10 cellular contexts compared by ENCODE assay signal in the genomic region with DNA sequence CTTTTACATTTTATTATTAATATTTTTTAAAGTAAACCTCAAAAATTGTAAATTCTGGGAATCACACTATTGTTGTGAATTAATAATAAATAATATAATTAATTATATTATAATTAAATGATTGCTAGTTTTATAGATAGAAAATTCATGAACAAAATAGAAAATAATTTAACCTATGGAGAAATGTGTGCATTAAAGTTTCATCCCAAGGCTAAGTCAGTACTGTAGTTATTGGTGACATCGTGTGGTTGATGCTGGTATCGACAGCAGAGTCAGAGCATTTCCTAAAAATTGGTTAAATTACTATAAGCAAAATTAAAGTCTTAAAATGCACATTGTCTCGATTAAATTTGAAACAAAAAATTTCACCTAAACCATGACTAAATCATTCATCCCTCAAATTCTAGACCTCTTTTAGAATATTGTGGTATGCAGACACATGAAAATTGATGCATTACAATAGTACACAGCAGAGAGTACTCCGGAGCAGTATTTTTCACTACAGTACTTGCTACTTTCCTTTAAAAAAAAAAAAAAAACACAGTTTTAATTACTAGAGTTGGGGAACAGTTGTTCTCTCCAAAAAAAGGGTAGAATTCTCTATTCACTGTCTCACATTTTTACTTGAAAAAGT.
DNase-seq lines count a peak whose midpoint lies in the region; ATAC-seq and TF ChIP-seq lines count a peak whose summit lies in the region.
"Had no signal": no experiment of that assay in that cellular context is flagged by ENCODE, and none has a peak within 500 bp of the region (broad histone marks: within the 10 kb centered on the region; RNA-seq: fewer than 3 reads in every experiment).

No MANE protein-coding gene starts in this region.

- H3K4me3 ChIP-seq in fibroblast of mammary gland (ENCODE audit: control insufficient read depth, low read depth, low read length) (no peak overlapping the region), sigmoid colon (no peak overlapping the region)
- H3K4me3 ChIP-seq: SJCRH30 had no signal

- no peaks in the 10 kb centered on the region for H3K27me3 ChIP-seq in sigmoid colon
- H3K27me3 ChIP-seq: neutrophil had no signal

- no peaks in the 10 kb centered on the region for H3K36me3 ChIP-seq in sigmoid colon
- H3K36me3 ChIP-seq: neutrophil, SJCRH30 had no signal

- no peak overlapping the region for H3K27ac ChIP-seq in sigmoid colon
- H3K27ac ChIP-seq: neutrophil, SJCRH30 had no signal

- DNase-seq in CD14-positive monocyte (ENCODE audit: low spot score), result no peak
- DNase-seq in SK-MEL-5 (ENCODE audit: low read depth, low spot score), result peak; percentile 53
- DNase-seq in fibroblast of mammary gland (ENCODE audit: low read depth), result peak; percentile 56
- DNase-seq in sigmoid colon, result no peak
- DNase-seq in activated CD8-positive, alpha-beta memory T cell treated with anti-CD3 and anti-CD28 coated beads, Interleukin-2, amount 50 U/mL, for 48 hours, result no peak
- no peak for DNase-seq in NCI-H1694 treated with DMSO at 0.1 percent for 48 hours (lab: John Stamatoyannopoulos, UW)

- H3K9me3 ChIP-seq in sigmoid colon, result no peaks in the 10 kb centered on the region
- H3K9me3 ChIP-seq: neutrophil, SJCRH30 had no signal

- H3K27me3 Mint-ChIP-seq in CD14-positive monocyte (ENCODE audit: low read depth in 3 of 3), result peaks cover 2 to 3% (median 2%) of the 10 kb centered on the region in 3 donors

- no peaks in the 10 kb centered on the region for H3K9me3 Mint-ChIP-seq in CD14-positive monocyte

- H3K27ac Mint-ChIP-seq in CD14-positive monocyte, result no peak overlapping the region

- WGBS in sigmoid colon, 2 donors, result 25% methylated on average over 4 of the region's 4 CpGs

- H3K4me1 ChIP-seq in sigmoid colon, result no peaks in the 10 kb centered on the region

- no peaks in the 10 kb centered on the region for H3K36me3 Mint-ChIP-seq in CD14-positive monocyte

- ATAC-seq in GM18508 (IDR thresholded peaks at IDR 0.05; ENCODE audit: insufficient read depth, unreplicated experiment) (peak; percentile 78), HG03280 (IDR thresholded peaks at IDR 0.05; ENCODE audit: unreplicated experiment) (peak; percentile 76)

- no peak for TF ChIP-seq POLR2A in sigmoid colon (IDR thresholded peaks at IDR 0.05)

- TF ChIP-seq CTCF in CD14-positive monocyte (IDR thresholded peaks at IDR 0.05), result peak; percentile 75
- peak; percentile 83 for TF ChIP-seq CTCF in fibroblast of mammary gland (conservative IDR thresholded peaks at IDR 0.05; ENCODE audit: control insufficient read depth, insufficient read depth, low read depth, low read length)
- TF ChIP-seq CTCF in sigmoid colon (IDR thresholded peaks at IDR 0.05), result peak in 3 of 4 experiments; percentile 25 to 47 (median 35)

- no peak for TF ChIP-seq EP300 in sigmoid colon (IDR thresholded peaks at IDR 0.05)

- in situ Hi-C loops in SK-MEL-5 (cut with HindIII; ENCODE audit: low pct_unique_long_range_greater_than_20kb, low sequenced_read_pairs), result no loop called here

- H3K4me3 Mint-ChIP-seq in CD14-positive monocyte, result no peak overlapping the region

- H3K4me1 Mint-ChIP-seq in CD14-positive monocyte, result no peaks in the 10 kb centered on the region

- intact Hi-C loops in CD14-positive monocyte (cut with micrococcal nuclease) (no loop called here), sigmoid colon (cut with DNase I) (loop anchor here (10.0 kb wide), 1 partner anchor 844 kb away; no protein-coding TSS in a partner anchor)

Comparison
In these comparisons a context has a peak if more than half of its experiments do, and no peak if none do; other contexts are left out.
1. DNase-seq: peak in SK-MEL-5 (single experiment) and fibroblast of mammary gland (single experiment); none in CD14-positive monocyte (single experiment), sigmoid colon (single experiment), activated CD8-positive, alpha-beta memory T cell treated with anti-CD3 and anti-CD28 coated beads, Interleukin-2, amount 50 U/mL, for 48 hours (single experiment) and NCI-H1694 treated with DMSO at 0.1 percent for 48 hours (single experiment).
2. Peak in every context shown above with its lines, with median percentiles within 50 percentile points of each other: CTCF ChIP-seq.